27 cellular contexts compared by ENCODE assay signal in the genomic region with DNA sequence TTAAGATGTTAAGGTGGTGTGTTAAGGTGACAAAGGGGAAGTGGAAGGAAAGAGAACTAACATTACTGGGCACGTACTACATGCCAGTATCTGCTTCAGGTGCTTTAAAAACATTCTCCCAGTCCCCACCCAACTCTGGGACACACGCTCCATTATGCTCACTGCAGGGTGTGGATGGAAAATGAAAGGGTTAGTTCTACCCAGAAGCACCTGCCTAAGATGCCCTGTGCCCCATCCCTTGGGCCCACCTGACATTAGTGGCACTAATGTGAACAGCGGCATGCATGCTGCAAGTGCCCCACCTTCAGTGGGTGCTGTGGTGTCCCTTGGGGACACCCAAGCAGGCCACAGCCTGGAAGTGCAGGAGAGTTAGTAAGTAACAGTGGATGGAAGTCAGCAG.
"Had no signal": no experiment of that assay in that cellular context is flagged by ENCODE, and none has a peak within 500 bp of the region (broad histone marks: within the 10 kb centered on the region; RNA-seq: fewer than 3 reads in every experiment).

No MANE protein-coding gene starts in this region.

- H3K27me3 Mint-ChIP-seq: natural killer cell treated with Interleukin-12 subunit alpha and Interleukin-12 subunit beta and Interleukin-15 and Interleukin-18, amount 100 ng/mL, for 72 hours; stimulated activated naive CD8-positive, alpha-beta T cell treated with anti-CD3 and anti-CD28 coated beads, Interleukin-15, Interleukin-2, amounts not matched to agents 100 ng/mL and 50 ng/mL, for 24 hours; type B pancreatic cell had no signal

- H3K9ac ChIP-seq: neural progenitor cell had no signal

- H3K9me3 ChIP-seq: esophagus muscularis mucosa, gastroesophageal sphincter, heart left ventricle, lower lobe of right lung, ovary, psoas muscle, sigmoid colon, suprapubic skin had no signal

- H3K27ac Mint-ChIP-seq: endodermal cell; naive B cell; natural killer cell treated with Interleukin-12 subunit alpha and Interleukin-12 subunit beta and Interleukin-15 and Interleukin-18, amount 100 ng/mL, for 72 hours; neural progenitor cell; stimulated activated memory B cell treated with anti-CD40 and anti-IgM and Interleukin-4, amounts not matched to agents 10 μg/mL and 1 μg/mL and 100 μg/mL, for 72 hours; stimulated activated naive CD8-positive, alpha-beta T cell treated with anti-CD3 and anti-CD28 coated beads, Interleukin-15, Interleukin-2, amounts not matched to agents 100 ng/mL and 50 ng/mL, for 24 hours; type B pancreatic cell had no signal

- H3K36me3 ChIP-seq: esophagus muscularis mucosa, gastroesophageal sphincter, heart left ventricle, lower lobe of right lung, neural progenitor cell, ovary, sigmoid colon, spleen, suprapubic skin had no signal

- H2AFZ ChIP-seq: hepatocyte, neural progenitor cell had no signal

- H3K27ac ChIP-seq: epithelial cell of prostate, esophagus muscularis mucosa, foreskin keratinocyte, gastroesophageal sphincter, heart left ventricle, hepatocyte, lower lobe of right lung, neural progenitor cell, ovary, psoas muscle, sigmoid colon, spleen, suprapubic skin had no signal

- H3K4me2 ChIP-seq: hepatocyte, neural progenitor cell had no signal

- H3K4me1 ChIP-seq: esophagus muscularis mucosa, foreskin keratinocyte, gastroesophageal sphincter, heart left ventricle, lower lobe of right lung, psoas muscle, sigmoid colon, spleen, suprapubic skin had no signal

- H3K9me3 Mint-ChIP-seq: central memory CD8-positive, alpha-beta T cell; stimulated activated naive CD8-positive, alpha-beta T cell treated with anti-CD3 and anti-CD28 coated beads, Interleukin-15, Interleukin-2, amounts not matched to agents 100 ng/mL and 50 ng/mL, for 24 hours; type B pancreatic cell had no signal

- H3K27me3 ChIP-seq: esophagus muscularis mucosa, foreskin keratinocyte, gastroesophageal sphincter, heart left ventricle, hepatocyte, neural progenitor cell, ovary, sigmoid colon, spleen, suprapubic skin had no signal

- DNase-seq: effector CD8-positive, alpha-beta T cell; endodermal cell; foreskin keratinocyte; heart left ventricle; left cardiac atrium; left ventricle myocardium superior; lower lobe of right lung; naive B cell; nucleus accumbens; ovary; posterior cingulate gyrus; psoas muscle; right cardiac atrium; sigmoid colon; spleen; stimulated activated CD4-positive, alpha-beta T cell treated with anti-CD3 and anti-CD28 coated beads, Interleukin-4, amount 100 ng/mL, for 4 hours had no signal

- H3K4me1 Mint-ChIP-seq: central memory CD8-positive, alpha-beta T cell; stimulated activated memory B cell treated with anti-CD40 and anti-IgM and Interleukin-4, amounts not matched to agents 10 μg/mL and 1 μg/mL and 100 μg/mL, for 72 hours had no signal

- H3K79me2 ChIP-seq: hepatocyte had no signal

- ATAC-seq: foreskin keratinocyte; gastroesophageal sphincter; heart left ventricle; left cardiac atrium; left ventricle myocardium superior; lower lobe of right lung; natural killer cell treated with Interleukin-12 subunit alpha and Interleukin-12 subunit beta and Interleukin-15 and Interleukin-18, amount 100 ng/mL, for 72 hours; psoas muscle; right cardiac atrium; stimulated activated memory B cell treated with anti-CD40 and anti-IgM and Interleukin-4, amounts not matched to agents 10 μg/mL and 1 μg/mL and 100 μg/mL, for 72 hours had no signal

- H3K4me3 ChIP-seq: esophagus muscularis mucosa, gastroesophageal sphincter, heart left ventricle, hepatocyte, lower lobe of right lung, neural progenitor cell, ovary, psoas muscle, sigmoid colon, spleen, suprapubic skin had no signal

- H3K4me3 Mint-ChIP-seq: central memory CD8-positive, alpha-beta T cell; endodermal cell; naive B cell; natural killer cell treated with Interleukin-12 subunit alpha and Interleukin-12 subunit beta and Interleukin-15 and Interleukin-18, amount 100 ng/mL, for 72 hours; neural progenitor cell; stimulated activated memory B cell treated with anti-CD40 and anti-IgM and Interleukin-4, amounts not matched to agents 10 μg/mL and 1 μg/mL and 100 μg/mL, for 72 hours; stimulated activated naive CD8-positive, alpha-beta T cell treated with anti-CD3 and anti-CD28 coated beads, Interleukin-15, Interleukin-2, amounts not matched to agents 100 ng/mL and 50 ng/mL, for 24 hours; type B pancreatic cell had no signal

- H3K36me3 Mint-ChIP-seq: naive B cell; natural killer cell treated with Interleukin-12 subunit alpha and Interleukin-12 subunit beta and Interleukin-15 and Interleukin-18, amount 100 ng/mL, for 72 hours; stimulated activated memory B cell treated with anti-CD40 and anti-IgM and Interleukin-4, amounts not matched to agents 10 μg/mL and 1 μg/mL and 100 μg/mL, for 72 hours; type B pancreatic cell had no signal
